1 cellular context compared by ENCODE assay signal in genomic region chr3:167723872-167724271, GRCh38.
TF ChIP-seq lines count a peak whose summit lies in the region.

No MANE protein-coding gene starts in this region.

TF ChIP-seq in K562, 482 proteins besides CTCF, POLR2A, EP300 and RAD21 (continued from another document and continues in another):
- TF ChIP-seq ARID4B (CRISPR knock-in tag; IDR thresholded peaks at IDR 0.05) (no peak), SP2 (IDR thresholded peaks at IDR 0.05; ENCODE audit: extremely low read depth, low read depth, low read length, poor library complexity, severe bottlenecking) (no peak), ZNF511 (CRISPR knock-in tag; IDR thresholded peaks at IDR 0.05) (no peak), PCBP1 (IDR thresholded peaks at IDR 0.05; ENCODE audit: low read depth, low read length, poor library complexity, severe bottlenecking) (no peak), HNRNPLL (IDR thresholded peaks at IDR 0.05; ENCODE audit: low read depth, low read length, poor library complexity, severe bottlenecking) (no peak), VEZF1 (CRISPR knock-in tag; IDR thresholded peaks at IDR 0.05) (peak; percentile 37; the same call in 1 of the 2 replicates), NCOA1 (IDR thresholded peaks at IDR 0.05; ENCODE audit: low read depth) (no peak), PHTF2 (CRISPR knock-in tag; IDR thresholded peaks at IDR 0.05) (no peak), NR2F6 (CRISPR knock-in tag; IDR thresholded peaks at IDR 0.05) (no peak), LCOR (CRISPR knock-in tag; IDR thresholded peaks at IDR 0.05) (no peak), ZEB2 (IDR thresholded peaks at IDR 0.05) (no peak), ZNF384 (IDR thresholded peaks at IDR 0.05; ENCODE audit: low read depth, low read length) (no peak), MTF1 (CRISPR knock-in tag; IDR thresholded peaks at IDR 0.05; ENCODE audit: borderline replicate concordance) (no peak), NELFE (IDR thresholded peaks at IDR 0.05; ENCODE audit: insufficient read depth, insufficient read length) (no peak), ZNF354B (CRISPR knock-in tag; IDR thresholded peaks at IDR 0.05) (no peak), CREM (IDR thresholded peaks at IDR 0.05; ENCODE audit: low read depth) (peak; percentile 30; the same call in 1 of the 2 replicates), GABPB2 (CRISPR knock-in tag; conservative IDR thresholded peaks at IDR 0.05) (no peak), NCOR1 (IDR thresholded peaks at IDR 0.05) (peak; percentile 91), ZNF780A (CRISPR knock-in tag; IDR thresholded peaks at IDR 0.05) (no peak), ZNF79 (CRISPR knock-in tag; IDR thresholded peaks at IDR 0.05; ENCODE audit: low read depth) (no peak), IFI16 (CRISPR knock-in tag; IDR thresholded peaks at IDR 0.05) (no peak), PHF20 (IDR thresholded peaks at IDR 0.05; ENCODE audit: partially characterized antibody) (no peak), RB1 (IDR thresholded peaks at IDR 0.05; ENCODE audit: low read depth) (no peak), BMI1 (IDR thresholded peaks at IDR 0.05; ENCODE audit: low read length) (no peak), SIN3B (IDR thresholded peaks at IDR 0.05; ENCODE audit: low read depth) (no peak), MIER1 (IDR thresholded peaks at IDR 0.05; ENCODE audit: low read depth) (no peak), POLR2H (tag; IDR thresholded peaks at IDR 0.05; ENCODE audit: low read depth) (no peak), FOXK2 (conservative IDR thresholded peaks at IDR 0.05 in 1 of 2, IDR thresholded peaks at IDR 0.05 in 1 of 2; ENCODE audit: low read depth in 2 of 2) (peak; percentile 69 to 74; a peak in 3 of 4 replicates), ZNF449 (CRISPR knock-in tag; IDR thresholded peaks at IDR 0.05) (no peak), ZNF324 (CRISPR knock-in tag; IDR thresholded peaks at IDR 0.05) (no peak), TAL1 (IDR thresholded peaks at IDR 0.05) (peak; percentile 91), ZNF778 (CRISPR knock-in tag; IDR thresholded peaks at IDR 0.05) (no peak), HDAC2 (IDR thresholded peaks at IDR 0.05) (peak; percentile 55; the same call in 1 of the 2 replicates), CHAMP1 (IDR thresholded peaks at IDR 0.05) (peak; percentile 50; the same call in 1 of the 2 replicates), GABPB1 (CRISPR knock-in tag; IDR thresholded peaks at IDR 0.05) (no peak), HMGN3 (IDR thresholded peaks at IDR 0.05; ENCODE audit: borderline replicate concordance, extremely low read depth, insufficient read length, low read depth, low read length) (no peak), FOXP4 (CRISPR knock-in tag; IDR thresholded peaks at IDR 0.05; ENCODE audit: borderline replicate concordance) (no peak), RFX7 (CRISPR knock-in tag; IDR thresholded peaks at IDR 0.05) (no peak), CEBPB (tag; IDR thresholded peaks at IDR 0.05) (no peak), POLR2AphosphoS5 (IDR thresholded peaks at IDR 0.05; ENCODE audit: control insufficient read depth, insufficient read depth, low read depth, low read length) (peak; percentile 78; the same call in 1 of the 2 replicates), RBM22 (IDR thresholded peaks at IDR 0.05; ENCODE audit: low read depth, low read length, poor library complexity, severe bottlenecking) (no peak), CHD4 (IDR thresholded peaks at IDR 0.05; ENCODE audit: insufficient read depth, insufficient replicate concordance, low read depth, low read length, poor library complexity, severe bottlenecking) (no peak), XRCC5 (IDR thresholded peaks at IDR 0.05; ENCODE audit: low read depth, low read length) (no peak), NFYB (IDR thresholded peaks at IDR 0.05; ENCODE audit: extremely low read depth, insufficient read length) (no peak), ZFP30 (CRISPR knock-in tag; IDR thresholded peaks at IDR 0.05; ENCODE audit: borderline replicate concordance) (no peak), MXI1 (IDR thresholded peaks at IDR 0.05; ENCODE audit: low read depth, low read length) (peak; percentile 72), ZNF311 (CRISPR knock-in tag; IDR thresholded peaks at IDR 0.05) (no peak), RCOR1 (IDR thresholded peaks at IDR 0.05; ENCODE audit: borderline replicate concordance in 1 of 2, low read depth in 2 of 2, low read length in 2 of 2) (peak in 1 of 2 experiments; percentile 74; a peak in 1 of 4 replicates), MLLT1 (IDR thresholded peaks at IDR 0.05) (no peak; a peak in 1 of 4 replicates), ZNF830 (CRISPR knock-in tag; IDR thresholded peaks at IDR 0.05) (no peak), ZNF184 (CRISPR knock-in tag; IDR thresholded peaks at IDR 0.05) (no peak), SNRNP70 (optimal IDR thresholded peaks at IDR 0.05; ENCODE audit: low read depth, low read length) (no peak), ZNF175 (CRISPR knock-in tag; IDR thresholded peaks at IDR 0.05; ENCODE audit: low read depth) (no peak), KLF6 (CRISPR knock-in tag; IDR thresholded peaks at IDR 0.05; ENCODE audit: borderline replicate concordance) (no peak), ATF6 (CRISPR knock-in tag; IDR thresholded peaks at IDR 0.05) (no peak), POLR2G (IDR thresholded peaks at IDR 0.05; ENCODE audit: low read depth, low read length) (no peak)
